Comparison of ENCODE assay signal across 1 cellular context in the genomic region with DNA sequence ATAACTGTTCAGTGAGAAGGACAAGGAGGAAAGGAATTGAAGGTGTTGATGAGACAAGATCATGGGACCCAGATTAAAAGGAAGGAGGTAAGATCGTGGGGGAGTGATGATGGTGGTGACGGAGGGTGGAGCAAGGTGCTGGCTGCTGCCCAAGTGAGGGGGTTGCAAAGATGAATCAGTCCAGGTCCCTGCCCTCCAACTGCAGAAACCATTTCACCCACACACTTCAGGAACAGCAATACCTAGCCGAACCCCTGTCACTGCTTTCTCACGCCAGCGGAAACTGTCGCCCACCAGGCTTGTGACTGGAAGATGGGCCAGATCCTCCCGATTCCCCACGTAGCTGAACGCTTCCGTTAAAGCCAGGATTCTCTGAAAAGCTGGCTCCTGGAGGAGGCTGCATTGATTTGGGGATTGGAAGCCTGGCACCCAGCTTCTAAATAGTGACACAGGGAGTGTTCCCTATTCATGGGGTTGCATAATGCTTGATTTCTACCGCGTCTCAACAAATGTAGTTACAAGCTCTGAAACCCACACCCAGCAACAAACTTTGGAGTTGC.
TF ChIP-seq lines count a peak whose summit lies in the region.

No MANE protein-coding gene starts in this region.

TF ChIP-seq in HepG2, 621 proteins besides CTCF, POLR2A, EP300 and RAD21:
- no peak for TF ChIP-seq ZFP37 (CRISPR knock-in tag; IDR thresholded peaks at IDR 0.05; ENCODE audit: borderline replicate concordance)
- no peak for TF ChIP-seq ZNF576 (CRISPR knock-in tag; IDR thresholded peaks at IDR 0.05)
- no peak for TF ChIP-seq STAT5B (CRISPR knock-in tag; IDR thresholded peaks at IDR 0.05)
- TF ChIP-seq SNAI1 (CRISPR knock-in tag; IDR thresholded peaks at IDR 0.05; ENCODE audit: borderline replicate concordance), result no peak
- no peak for TF ChIP-seq ZBTB38 (CRISPR knock-in tag; IDR thresholded peaks at IDR 0.05)
- TF ChIP-seq, protein P1, sequence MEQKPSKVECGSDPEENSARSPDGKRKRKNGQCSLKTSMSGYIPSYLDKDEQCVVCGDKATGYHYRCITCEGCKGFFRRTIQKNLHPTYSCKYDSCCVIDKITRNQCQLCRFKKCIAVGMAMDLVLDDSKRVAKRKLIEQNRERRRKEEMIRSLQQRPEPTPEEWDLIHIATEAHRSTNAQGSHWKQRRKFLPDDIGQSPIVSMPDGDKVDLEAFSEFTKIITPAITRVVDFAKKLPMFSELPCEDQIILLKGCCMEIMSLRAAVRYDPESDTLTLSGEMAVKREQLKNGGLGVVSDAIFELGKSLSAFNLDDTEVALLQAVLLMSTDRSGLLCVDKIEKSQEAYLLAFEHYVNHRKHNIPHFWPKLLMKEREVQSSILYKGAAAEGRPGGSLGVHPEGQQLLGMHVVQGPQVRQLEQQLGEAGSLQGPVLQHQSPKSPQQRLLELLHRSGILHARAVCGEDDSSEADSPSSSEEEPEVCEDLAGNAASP (CRISPR knock-in tag; IDR thresholded peaks at IDR 0.05; ENCODE audit: borderline replicate concordance), result no peak
- no peak for TF ChIP-seq MIER2 (CRISPR knock-in tag; IDR thresholded peaks at IDR 0.05)
- TF ChIP-seq ZBTB8A (CRISPR knock-in tag; IDR thresholded peaks at IDR 0.05; ENCODE audit: borderline replicate concordance, low read depth), result no peak
- no peak for TF ChIP-seq PHB2 (IDR thresholded peaks at IDR 0.05; ENCODE audit: partially characterized antibody)
- TF ChIP-seq ZNF83 (CRISPR knock-in tag; IDR thresholded peaks at IDR 0.05; ENCODE audit: borderline replicate concordance), result no peak
- TF ChIP-seq ZNF263 (CRISPR knock-in tag; IDR thresholded peaks at IDR 0.05), result no peak
- no peak for TF ChIP-seq MIER3 (CRISPR knock-in tag; IDR thresholded peaks at IDR 0.05; ENCODE audit: borderline replicate concordance)
- no peak for TF ChIP-seq ZNF567 (CRISPR knock-in tag; IDR thresholded peaks at IDR 0.05; ENCODE audit: borderline replicate concordance)
- TF ChIP-seq ETV5 (CRISPR knock-in tag; IDR thresholded peaks at IDR 0.05; ENCODE audit: borderline replicate concordance), result no peak
- no peak for TF ChIP-seq ZFP1 (CRISPR knock-in tag; IDR thresholded peaks at IDR 0.05)
- TF ChIP-seq ZNF230 (CRISPR knock-in tag; IDR thresholded peaks at IDR 0.05), result no peak
- no peak for TF ChIP-seq SMAD9 (CRISPR knock-in tag; IDR thresholded peaks at IDR 0.05)
- no peak for TF ChIP-seq ZNF597 (CRISPR knock-in tag; IDR thresholded peaks at IDR 0.05)
